In the genomic region with DNA sequence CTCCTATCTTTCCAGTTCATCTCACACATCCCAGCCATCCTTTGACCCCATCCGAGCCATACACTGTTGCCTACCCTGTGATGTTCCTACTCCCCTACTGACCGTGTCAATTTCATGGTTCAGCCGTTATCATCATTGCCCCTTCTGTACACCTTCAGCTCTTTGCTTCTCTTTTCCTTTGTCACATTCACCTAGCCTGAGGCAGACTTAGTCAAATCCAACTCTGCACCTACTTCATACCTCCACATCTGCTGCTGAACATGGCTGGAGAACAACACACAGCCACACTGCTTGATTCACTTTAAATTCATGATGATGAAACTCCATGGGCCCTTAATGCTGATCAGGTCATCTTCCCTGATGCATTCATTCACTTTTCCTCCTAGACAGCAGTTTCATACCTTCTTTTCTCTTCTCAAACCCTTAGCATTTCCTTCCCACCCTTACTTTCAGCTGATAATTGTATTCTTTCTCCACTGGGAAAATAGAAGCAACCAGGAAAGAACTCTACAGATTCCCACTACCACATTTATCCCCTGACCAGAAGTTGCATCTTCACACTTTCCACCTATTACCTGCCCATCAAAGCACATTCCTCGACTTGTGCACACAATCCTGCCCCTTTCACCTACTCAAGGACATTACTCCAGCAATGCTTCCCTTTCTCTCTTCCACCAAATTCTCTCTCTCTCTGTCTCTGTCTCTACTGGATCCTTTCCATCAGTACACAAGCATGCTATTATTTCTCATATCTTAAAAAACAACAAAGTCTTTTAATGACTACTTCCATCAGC, we compare ENCODE assay signal across 20 cellular contexts. TPM values are rescaled to one million over a fixed set of nuclear protein-coding genes. Genes with fewer than 3 reads are reported as not detected.
"Had no signal": no experiment of that assay in that cellular context is flagged by ENCODE, and none has a peak within 500 bp of the region (broad histone marks: within the 10 kb centered on the region; RNA-seq: fewer than 3 reads in every experiment).

No MANE protein-coding gene starts in this region.

- H3K4me3 ChIP-seq: body of pancreas, colonic mucosa, prostate gland had no signal

- H3K4me3 Mint-ChIP-seq: activated B cell treated with CpG ODN at 0.5 μM for 24 hours; activated CD8-positive, alpha-beta T cell treated with anti-CD3 and anti-CD28 coated beads for 36 hours; activated naive CD8-positive, alpha-beta T cell treated with anti-CD3 and anti-CD28 coated beads for 36 hours; activated T-cell treated with anti-CD3 and anti-CD28 coated beads, Interleukin-2, amount 50 U/mL, for 72 hours; natural killer cell treated with Interleukin-12 subunit alpha and Interleukin-12 subunit beta and Interleukin-15 and Interleukin-18, amount 100 ng/mL, for 72 hours; type B pancreatic cell had no signal

- H3K9me3 Mint-ChIP-seq: activated B cell treated with CpG ODN at 0.5 μM for 24 hours; activated CD8-positive, alpha-beta T cell treated with anti-CD3 and anti-CD28 coated beads for 36 hours; activated naive CD8-positive, alpha-beta T cell treated with anti-CD3 and anti-CD28 coated beads for 36 hours; activated T-cell treated with anti-CD3 and anti-CD28 coated beads, Interleukin-2, amount 50 U/mL, for 72 hours; natural killer cell treated with Interleukin-12 subunit alpha and Interleukin-12 subunit beta and Interleukin-15 and Interleukin-18, amount 100 ng/mL, for 72 hours; type B pancreatic cell had no signal

- H3K36me3 ChIP-seq: colonic mucosa, prostate gland had no signal

- DNase-seq: activated B cell treated with CpG ODN at 0.5 μM for 24 hours; activated CD4-positive, alpha-beta T cell treated with anti-CD3 and anti-CD28 coated beads for 48 hours; activated CD8-positive, alpha-beta memory T cell treated with anti-CD3 and anti-CD28 coated beads, Interleukin-2, amount 50 U/mL, for 48 hours; activated CD8-positive, alpha-beta T cell treated with anti-CD3 and anti-CD28 coated beads for 36 hours; activated gamma-delta T cell treated with Interleukin-2 at 50 U/mL for 16 hours; activated naive CD8-positive, alpha-beta T cell treated with anti-CD3 and anti-CD28 coated beads for 36 hours; activated T-cell treated with anti-CD3 and anti-CD28 coated beads, Interleukin-2, amount 50 U/mL, for 72 hours; amygdala; body of pancreas; caudate nucleus; colonic mucosa; foreskin keratinocyte; kidney glomerular epithelial cell; mesendoderm; right cardiac atrium; small intestine; stimulated activated naive CD8-positive, alpha-beta T cell treated with anti-CD3 and anti-CD28 coated beads, Interleukin-15, Interleukin-2, amounts not matched to agents 100 U/mL and 50 U/mL, for 24 hours had no signal

- H3K27ac Mint-ChIP-seq: activated B cell treated with CpG ODN at 0.5 μM for 24 hours; activated CD8-positive, alpha-beta T cell treated with anti-CD3 and anti-CD28 coated beads for 36 hours; activated naive CD8-positive, alpha-beta T cell treated with anti-CD3 and anti-CD28 coated beads for 36 hours; activated T-cell treated with anti-CD3 and anti-CD28 coated beads, Interleukin-2, amount 50 U/mL, for 72 hours; natural killer cell treated with Interleukin-12 subunit alpha and Interleukin-12 subunit beta and Interleukin-15 and Interleukin-18, amount 100 ng/mL, for 72 hours; type B pancreatic cell had no signal

- H3K27me3 ChIP-seq: body of pancreas, colonic mucosa had no signal

- H3K27ac ChIP-seq: body of pancreas, foreskin keratinocyte, prostate gland had no signal

- H3K9me3 ChIP-seq: body of pancreas, colonic mucosa, prostate gland had no signal

- H3K27me3 Mint-ChIP-seq: activated B cell treated with CpG ODN at 0.5 μM for 24 hours; activated CD8-positive, alpha-beta T cell treated with anti-CD3 and anti-CD28 coated beads for 36 hours; activated naive CD8-positive, alpha-beta T cell treated with anti-CD3 and anti-CD28 coated beads for 36 hours; natural killer cell treated with Interleukin-12 subunit alpha and Interleukin-12 subunit beta and Interleukin-15 and Interleukin-18, amount 100 ng/mL, for 72 hours; type B pancreatic cell had no signal

- H3K4me1 ChIP-seq: body of pancreas, foreskin keratinocyte, prostate gland had no signal

- ATAC-seq: activated CD8-positive, alpha-beta T cell treated with anti-CD3 and anti-CD28 coated beads for 36 hours; activated T-cell treated with anti-CD3 and anti-CD28 coated beads, Interleukin-2, amount 50 U/mL, for 72 hours; body of pancreas; foreskin keratinocyte; natural killer cell treated with Interleukin-12 subunit alpha and Interleukin-12 subunit beta and Interleukin-15 and Interleukin-18, amount 100 ng/mL, for 72 hours; right cardiac atrium; stimulated activated naive CD8-positive, alpha-beta T cell treated with anti-CD3 and anti-CD28 coated beads, Interleukin-15, Interleukin-2, amounts not matched to agents 100 U/mL and 50 U/mL, for 24 hours had no signal

- H3K36me3 Mint-ChIP-seq: activated naive CD8-positive, alpha-beta T cell treated with anti-CD3 and anti-CD28 coated beads for 36 hours; natural killer cell treated with Interleukin-12 subunit alpha and Interleukin-12 subunit beta and Interleukin-15 and Interleukin-18, amount 100 ng/mL, for 72 hours; type B pancreatic cell had no signal

RNA-seq across cellular contexts. Expression of a gene that starts 59.6 kb away (rescaled TPM):
- total RNA-seq: activated B cell treated with CpG ODN at 0.5 μM for 24 hours; activated CD8-positive, alpha-beta T cell treated with anti-CD3 and anti-CD28 coated beads for 36 hours; activated naive CD8-positive, alpha-beta T cell treated with anti-CD3 and anti-CD28 coated beads for 36 hours; activated T-cell treated with anti-CD3 and anti-CD28 coated beads, Interleukin-2, amount 50 U/mL, for 72 hours; foreskin keratinocyte; natural killer cell treated with Interleukin-12 subunit alpha and Interleukin-12 subunit beta and Interleukin-15 and Interleukin-18, amount 100 ng/mL, for 72 hours had no signal
